In genomic region chr10:101301111-101301731, GRCh38 we compare ENCODE assay signal across 8 cellular contexts. TPM values are rescaled to one million over a fixed set of nuclear protein-coding genes. Genes with fewer than 3 reads are reported as not detected.
A peak's percentile ranks its signal among the peaks of the same experiment; 100 is the strongest.
DNase-seq lines count a peak whose midpoint lies in the region; ATAC-seq and TF ChIP-seq lines count a peak whose summit lies in the region.

No MANE protein-coding gene starts in this region.

- peak; percentile 85 for ATAC-seq in left lung
- no peak for ATAC-seq in GM19328 (IDR thresholded peaks at IDR 0.05; ENCODE audit: unreplicated experiment)
- ATAC-seq in HG02870 (IDR thresholded peaks at IDR 0.05; ENCODE audit: unreplicated experiment), result no peak

- intact Hi-C loops in PC-9 (cut with micrococcal nuclease; ENCODE audit: unreplicated experiment), result loop anchor here (1.0 to 5.0 kb wide), 2 partner anchors 141 to 271 kb away; no protein-coding TSS in a partner anchor
- intact Hi-C loops in left lung (cut with DNase I), result no loop called here

- TF ChIP-seq CTCF in HFFc6 (IDR thresholded peaks at IDR 0.05), result peak; percentile 75
- peak; percentile 58 for TF ChIP-seq CTCF in PC-9 (conservative IDR thresholded peaks at IDR 0.05)
- TF ChIP-seq CTCF in astrocyte of the spinal cord (IDR thresholded peaks at IDR 0.05; ENCODE audit: low read depth, low read length), result peak; percentile 37
- TF ChIP-seq CTCF in left lung (IDR thresholded peaks at IDR 0.05), result no peak

- H3K4me3 ChIP-seq in PC-9 (no peak overlapping the region), astrocyte of the spinal cord (ENCODE audit: low read depth, low read length) (no peak overlapping the region), left lung (no peak overlapping the region)

- H3K4me1 ChIP-seq in PC-9 (replicated peaks; ENCODE audit: insufficient read depth) (no peaks in the 10 kb centered on the region), left lung (no peaks in the 10 kb centered on the region)

- peaks cover 6% of the 10 kb centered on the region; the same call in 1 of the 2 replicates for H3K27me3 ChIP-seq in PC-9 (ENCODE audit: insufficient read depth, low read depth)
- H3K27me3 ChIP-seq in left lung, result peaks cover 0 to 60% of the 10 kb centered on the region in 2 donors

- no peaks in the 10 kb centered on the region for H3K9me2 ChIP-seq in PC-9 (ENCODE audit: insufficient read depth)

- no peaks in the 10 kb centered on the region for H3K79me2 ChIP-seq in PC-9 (ENCODE audit: low read depth)

- H3K27ac Mint-ChIP-seq in HFFc6, result no peak overlapping the region

- H3K9me3 ChIP-seq in PC-9 (ENCODE audit: insufficient read depth, low read depth) (no peaks in the 10 kb centered on the region), left lung (no peaks in the 10 kb centered on the region)

- no TSS peak for BruUV-seq in PC-9 (replicated peaks; lab: Mats Ljungman, UMichigan)

- no peaks in the 10 kb centered on the region for H3K36me3 Mint-ChIP-seq in HFFc6 (ENCODE audit: low read depth)

- peaks cover 46% of the 10 kb centered on the region for H3K27me3 Mint-ChIP-seq in HFFc6 (ENCODE audit: insufficient read depth)

- H3K4me1 Mint-ChIP-seq in HFFc6 (ENCODE audit: low read depth), result peaks cover 6% of the 10 kb centered on the region; the same call in 1 of the 2 replicates

- no peak overlapping the region for H2AFZ ChIP-seq in PC-9

- H3K36me3 ChIP-seq in PC-9 (ENCODE audit: low read depth) (no peaks in the 10 kb centered on the region), left lung (no peaks in the 10 kb centered on the region)

- H3K4me3 Mint-ChIP-seq in HFFc6, result no peak overlapping the region

- POLR2A ChIA-PET in PC-9 (lab: Charles Lee; ENCODE audit: unreplicated experiment), result no interaction called here

- CTCF ChIA-PET in PC-9 (lab: Charles Lee), result interaction anchor here (0.8 to 1.0 kb wide), 2 partner anchors 87 to 239 kb away, joined by 3 to 4 read pairs; no protein-coding TSS in a partner anchor

- DNase-seq in CMK (ENCODE audit: low read depth), result peak; percentile 41
- peak; percentile 48 for DNase-seq in HFFc6
- peak in 1 of 2 experiments; percentile 46 for DNase-seq in PC-9
- DNase-seq in astrocyte of the spinal cord (ENCODE audit: low read depth, low spot score), result no peak
- DNase-seq in left lung, result no peak
- DNase-seq in H4 (ENCODE audit: low spot score), result no peak

- no peak overlapping the region for H3K4me2 ChIP-seq in PC-9

- H3F3A ChIP-seq in PC-9 (ENCODE audit: insufficient read depth, low read depth), result no peaks in the 10 kb centered on the region

- in situ Hi-C loops in astrocyte of the spinal cord (cut with HindIII; ENCODE audit: low sequenced_read_pairs), result no loop called here

- H3K27ac ChIP-seq in PC-9 (no peak overlapping the region), left lung (no peak overlapping the region)

- H4K20me1 ChIP-seq in PC-9 (ENCODE audit: insufficient read depth), result no peaks in the 10 kb centered on the region

- H3K9me3 Mint-ChIP-seq in HFFc6, result no peaks in the 10 kb centered on the region

RNA-seq across cellular contexts. Expression of gene BTRC, which starts 52.7 kb away (rescaled TPM):
- total RNA-seq in HFFc6 (2021; fragmentation: NEBNext Ultra II Directional; extraction: Animal tissue kit (Norgen Biotek cat#: 25700)), result 10 to 100 TPM; 22.3 to 27.9 (median 24.5) TPM
- total RNA-seq in PC-9 (2021) (14.1 and 15.6 TPM in 2 replicates), left lung (10 to 100 TPM; 16.8 to 19.0 TPM)
- 9.2 and 9.3 TPM in 2 replicates for total RNA-seq in H4 (2014; rRNA removed; shearing (Covaris generic))

Comparison
In these comparisons a context has a peak if more than half of its experiments do, and no peak if none do; other contexts are left out.
1. DNase-seq: peak in CMK (single experiment) and HFFc6 (single experiment); none in astrocyte of the spinal cord (single experiment), left lung (0 of 2) and H4 (single experiment).
2. CTCF ChIP-seq: peak in HFFc6 (single experiment), PC-9 (single experiment) and astrocyte of the spinal cord (single experiment); none in left lung (0 of 2).